1 cellular context compared by ENCODE assay signal in the genomic region with DNA sequence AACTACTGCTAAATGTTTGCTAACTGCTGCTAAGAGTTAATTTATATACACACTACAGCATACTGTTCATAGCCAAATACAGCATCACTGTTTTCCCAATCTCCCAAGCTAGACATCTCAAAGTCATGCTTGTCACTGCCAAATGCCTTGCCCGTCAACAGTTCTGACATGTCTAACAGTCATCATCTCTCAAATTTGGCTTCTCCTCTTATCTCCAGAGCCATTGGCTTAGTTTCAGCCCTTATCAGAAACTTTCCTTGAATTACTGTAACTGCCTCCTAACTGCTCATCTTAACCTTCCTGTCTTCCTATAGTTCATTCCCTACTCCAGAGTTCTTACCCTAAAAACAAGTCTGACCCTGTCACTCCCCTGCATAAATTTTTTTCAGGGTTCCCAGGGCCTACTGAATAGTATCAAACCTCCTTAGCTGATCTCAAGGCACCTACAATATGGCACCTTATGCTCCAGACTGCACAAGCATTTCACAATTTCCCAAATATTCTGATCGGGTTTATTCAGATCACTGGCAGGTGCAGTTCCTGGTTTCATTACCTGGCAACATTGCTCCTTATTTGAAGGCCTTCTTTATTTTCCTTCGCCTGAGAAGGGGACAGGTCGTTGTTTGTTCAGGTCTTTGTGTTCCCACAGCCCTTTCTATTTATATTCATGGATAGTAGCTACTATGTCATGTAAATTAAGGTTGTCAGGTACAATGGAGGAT.
TF ChIP-seq lines count a peak whose summit lies in the region.

No MANE protein-coding gene starts in this region.

TF ChIP-seq in K562, 482 proteins besides CTCF, POLR2A, EP300 and RAD21 (continued from another document and continues in another):
- TF ChIP-seq, protein P1, sequence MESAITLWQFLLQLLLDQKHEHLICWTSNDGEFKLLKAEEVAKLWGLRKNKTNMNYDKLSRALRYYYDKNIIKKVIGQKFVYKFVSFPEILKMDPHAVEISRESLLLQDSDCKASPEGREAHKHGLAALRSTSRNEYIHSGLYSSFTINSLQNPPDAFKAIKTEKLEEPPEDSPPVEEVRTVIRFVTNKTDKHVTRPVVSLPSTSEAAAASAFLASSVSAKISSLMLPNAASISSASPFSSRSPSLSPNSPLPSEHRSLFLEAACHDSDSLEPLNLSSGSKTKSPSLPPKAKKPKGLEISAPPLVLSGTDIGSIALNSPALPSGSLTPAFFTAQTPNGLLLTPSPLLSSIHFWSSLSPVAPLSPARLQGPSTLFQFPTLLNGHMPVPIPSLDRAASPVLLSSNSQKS (CRISPR knock-in tag; IDR thresholded peaks at IDR 0.05): no peak
- peak; percentile 89 for TF ChIP-seq CBFA2T3 (IDR thresholded peaks at IDR 0.05)
- peak; percentile 79 for TF ChIP-seq SMARCE1 (IDR thresholded peaks at IDR 0.05)
- no peak for TF ChIP-seq PBX2 (CRISPR knock-in tag; IDR thresholded peaks at IDR 0.05; ENCODE audit: low read depth)
- peak; percentile 90 for TF ChIP-seq PBX2 (tag; conservative IDR thresholded peaks at IDR 0.05; ENCODE audit: low read depth)
- TF ChIP-seq EHMT2 (IDR thresholded peaks at IDR 0.05): peak; percentile 94
- TF ChIP-seq FOXJ2 (tag; IDR thresholded peaks at IDR 0.05): no peak
- TF ChIP-seq, protein P2, sequence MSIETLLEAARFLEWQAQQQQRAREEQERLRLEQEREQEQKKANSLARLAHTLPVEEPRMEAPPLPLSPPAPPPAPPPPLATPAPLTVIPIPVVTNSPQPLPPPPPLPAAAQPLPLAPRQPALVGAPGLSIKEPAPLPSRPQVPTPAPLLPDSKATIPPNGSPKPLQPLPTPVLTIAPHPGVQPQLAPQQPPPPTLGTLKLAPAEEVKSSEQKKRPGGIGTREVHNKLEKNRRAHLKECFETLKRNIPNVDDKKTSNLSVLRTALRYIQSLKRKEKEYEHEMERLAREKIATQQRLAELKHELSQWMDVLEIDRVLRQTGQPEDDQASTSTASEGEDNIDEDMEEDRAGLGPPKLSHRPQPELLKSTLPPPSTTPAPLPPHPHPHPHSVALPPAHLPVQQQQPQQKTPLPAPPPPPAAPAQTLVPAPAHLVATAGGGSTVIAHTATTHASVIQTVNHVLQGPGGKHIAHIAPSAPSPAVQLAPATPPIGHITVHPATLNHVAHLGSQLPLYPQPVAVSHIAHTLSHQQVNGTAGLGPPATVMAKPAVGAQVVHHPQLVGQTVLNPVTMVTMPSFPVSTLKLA (conservative IDR thresholded peaks at IDR 0.05): peak in 1 of 2 experiments; percentile 41; a peak in 1 of 4 replicates
- peak; percentile 42; the same call in 1 of the 2 replicates for TF ChIP-seq SMAD4 (CRISPR knock-in tag; conservative IDR thresholded peaks at IDR 0.05)
- TF ChIP-seq COPS2 (conservative IDR thresholded peaks at IDR 0.05): no peak
- peak; percentile 76; the same call in 1 of the 2 replicates for TF ChIP-seq JUND (IDR thresholded peaks at IDR 0.05; ENCODE audit: borderline replicate concordance, low read depth, low read length)
- peak; percentile 62; the same call in 1 of the 3 replicates for TF ChIP-seq JUND (tag; IDR thresholded peaks at IDR 0.05; ENCODE audit: borderline replicate concordance, low read depth, low read length)
- peak; percentile 21 for TF ChIP-seq TAF9B (IDR thresholded peaks at IDR 0.05; ENCODE audit: partially characterized antibody)
- TF ChIP-seq JUN (IDR thresholded peaks at IDR 0.05; ENCODE audit: borderline replicate concordance, low read depth, low read length): 0 out of 2 replicates have a peak, but pooled peaks have one; percentile 20
- TF ChIP-seq JUN (CRISPR knock-in tag; IDR thresholded peaks at IDR 0.05; ENCODE audit: borderline replicate concordance): no peak
- TF ChIP-seq ZBTB2 (IDR thresholded peaks at IDR 0.05): peak; percentile 79; the same call in 1 of the 2 replicates
- 0 out of 2 replicates have a peak, but pooled peaks have one; percentile 26 for TF ChIP-seq ESRRA (IDR thresholded peaks at IDR 0.05; ENCODE audit: borderline replicate concordance, low read depth)
- peak; percentile 28; the same call in 1 of the 2 replicates for TF ChIP-seq SMARCC2 (IDR thresholded peaks at IDR 0.05; ENCODE audit: low read depth)
- no peak for TF ChIP-seq ZNF232 (CRISPR knock-in tag; IDR thresholded peaks at IDR 0.05)
- 0 out of 2 replicates have a peak, but pooled peaks have one; percentile 20 for TF ChIP-seq NFE2 (IDR thresholded peaks at IDR 0.05; ENCODE audit: low read depth)
- TF ChIP-seq HDAC1 (IDR thresholded peaks at IDR 0.05): peak in 1 of 2 experiments; percentile 85; a peak in 2 of 4 replicates
- peak; percentile 49; the same call in 1 of the 2 replicates for TF ChIP-seq LEF1 (IDR thresholded peaks at IDR 0.05)
- peak; percentile 100 for TF ChIP-seq ZNF239 (CRISPR knock-in tag; IDR thresholded peaks at IDR 0.05)
- TF ChIP-seq DNMT1 (IDR thresholded peaks at IDR 0.05): 0 out of 2 replicates have a peak, but pooled peaks have one; percentile 63
- no peak for TF ChIP-seq MBD2 (IDR thresholded peaks at IDR 0.05; ENCODE audit: borderline replicate concordance, low read depth)
- peak; percentile 95 for TF ChIP-seq CTBP1 (IDR thresholded peaks at IDR 0.05; ENCODE audit: borderline replicate concordance)
- TF ChIP-seq ZNF316 (IDR thresholded peaks at IDR 0.05): 0 out of 2 replicates have a peak, but pooled peaks have one; percentile 20
- TF ChIP-seq, protein P3, sequence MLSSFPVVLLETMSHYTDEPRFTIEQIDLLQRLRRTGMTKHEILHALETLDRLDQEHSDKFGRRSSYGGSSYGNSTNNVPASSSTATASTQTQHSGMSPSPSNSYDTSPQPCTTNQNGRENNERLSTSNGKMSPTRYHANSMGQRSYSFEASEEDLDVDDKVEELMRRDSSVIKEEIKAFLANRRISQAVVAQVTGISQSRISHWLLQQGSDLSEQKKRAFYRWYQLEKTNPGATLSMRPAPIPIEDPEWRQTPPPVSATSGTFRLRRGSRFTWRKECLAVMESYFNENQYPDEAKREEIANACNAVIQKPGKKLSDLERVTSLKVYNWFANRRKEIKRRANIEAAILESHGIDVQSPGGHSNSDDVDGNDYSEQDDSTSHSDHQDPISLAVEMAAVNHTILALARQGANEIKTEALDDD (IDR thresholded peaks at IDR 0.05): 0 out of 2 replicates have a peak, but pooled peaks have one; percentile 26
- TF ChIP-seq, protein P4, sequence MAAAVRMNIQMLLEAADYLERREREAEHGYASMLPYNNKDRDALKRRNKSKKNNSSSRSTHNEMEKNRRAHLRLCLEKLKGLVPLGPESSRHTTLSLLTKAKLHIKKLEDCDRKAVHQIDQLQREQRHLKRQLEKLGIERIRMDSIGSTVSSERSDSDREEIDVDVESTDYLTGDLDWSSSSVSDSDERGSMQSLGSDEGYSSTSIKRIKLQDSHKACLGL (CRISPR knock-in tag; IDR thresholded peaks at IDR 0.05; ENCODE audit: borderline replicate concordance, poor library complexity, severe bottlenecking): no peak
- TF ChIP-seq ESRRB (CRISPR knock-in tag; IDR thresholded peaks at IDR 0.05; ENCODE audit: borderline replicate concordance): no peak
- TF ChIP-seq FOXK2 (conservative IDR thresholded peaks at IDR 0.05 in 1 of 2, IDR thresholded peaks at IDR 0.05 in 1 of 2; ENCODE audit: low read depth in 2 of 2): no peak; a peak in 1 of 4 replicates
- peak; percentile 92 for TF ChIP-seq CHAMP1 (IDR thresholded peaks at IDR 0.05)
- peak; percentile 78 for TF ChIP-seq BRD9 (IDR thresholded peaks at IDR 0.05; ENCODE audit: low read depth, partially characterized antibody)
- TF ChIP-seq GATAD2B (IDR thresholded peaks at IDR 0.05; ENCODE audit: borderline replicate concordance): peak; percentile 31; the same call in 1 of the 2 replicates
- no peak for TF ChIP-seq PRDM10 (IDR thresholded peaks at IDR 0.05; ENCODE audit: partially characterized antibody)
- peak; percentile 95 for TF ChIP-seq MEIS2 (IDR thresholded peaks at IDR 0.05; ENCODE audit: partially characterized antibody)
- peak; percentile 41; the same call in 1 of the 2 replicates for TF ChIP-seq EP400 (IDR thresholded peaks at IDR 0.05)
- TF ChIP-seq TEAD1 (CRISPR knock-in tag; IDR thresholded peaks at IDR 0.05): peak in 1 of 2 experiments; percentile 17; a peak in 1 of 4 replicates
- TF ChIP-seq E2F6 (IDR thresholded peaks at IDR 0.05; ENCODE audit: borderline replicate concordance in 1 of 2, extremely low read depth in 1 of 2, insufficient read depth in 1 of 2, insufficient read length in 1 of 2, low read depth in 1 of 2, low read length in 1 of 2, poor library complexity in 1 of 2, severe bottlenecking in 1 of 2): no peak
- no peak for TF ChIP-seq DLX4 (CRISPR knock-in tag; IDR thresholded peaks at IDR 0.05)
- peak; percentile 50; the same call in 1 of the 2 replicates for TF ChIP-seq RNF2 (IDR thresholded peaks at IDR 0.05)
- TF ChIP-seq FOXM1 (IDR thresholded peaks at IDR 0.05; ENCODE audit: low read depth): peak; percentile 94
- no peak for TF ChIP-seq FOXM1 (CRISPR knock-in tag; IDR thresholded peaks at IDR 0.05; ENCODE audit: low read depth)
